ENCODE assay signal across 3 cellular contexts in genomic region chr15:33424025-33424424, GRCh38.
"Had no signal": no experiment of that assay in that cellular context is flagged by ENCODE, and none has a peak within 500 bp of the region (broad histone marks: within the 10 kb centered on the region; RNA-seq: fewer than 3 reads in every experiment).

No MANE protein-coding gene starts in this region.

- DNase-seq: GDM1, GF-D8 had no signal

- H3K4me3 ChIP-seq: GM12878 had no signal
